Comparison of ENCODE assay signal across 17 cellular contexts in genomic region chr19:13210941-13211340, GRCh38.
A peak's percentile ranks its signal among the peaks of the same experiment; 100 is the strongest.
DNase-seq lines count a peak whose midpoint lies in the region; ATAC-seq, FAIRE-seq and TF ChIP-seq lines count a peak whose summit lies in the region.
"Had no signal": no experiment of that assay in that cellular context is flagged by ENCODE, and none has a peak within 500 bp of the region (broad histone marks: within the 10 kb centered on the region; RNA-seq: fewer than 3 reads in every experiment).

No MANE protein-coding gene starts in this region.

- H3K4me2 ChIP-seq in A549 = no peak overlapping the region
- H3K4me2 ChIP-seq in BLaER1 = peak overlapping the region; percentile 96

- H3K9me3 ChIP-seq in A549 (no peaks in the 10 kb centered on the region), BLaER1 (no peaks in the 10 kb centered on the region)
- H3K9me3 ChIP-seq: Peyer's patch had no signal

- WGBS in A549 (ENCODE audit: missing lambda C conversion rate) = 74% methylated on average over 17 of the region's 20 CpGs

- H3K27me3 ChIP-seq in BLaER1 = no peaks in the 10 kb centered on the region
- H3K27me3 ChIP-seq: Peyer's patch had no signal

- no peaks in the 10 kb centered on the region for H3K27me3 Mint-ChIP-seq in naive B cell

- peak overlapping the region in 1 of 2 experiments; percentile 9; a peak in 1 of 6 replicates for H3K27ac ChIP-seq in A549
- H3K27ac ChIP-seq in BLaER1 = peak overlapping the region; percentile 99
- peak overlapping the region; percentile 93 for H3K27ac ChIP-seq in RWPE1
- H3K27ac ChIP-seq: Peyer's patch had no signal

- peak overlapping the region in 3 of 6 donors; percentile 59 to 97 (median 70) for H3K27ac Mint-ChIP-seq in naive B cell
- H3K27ac Mint-ChIP-seq: CD8-positive, alpha-beta T cell had no signal

- CTCF ChIA-PET in A549 (lab: Yijun Ruan, JAX) = no interaction called here
- CTCF ChIA-PET in RWPE1 (lab: Yijun Ruan, JAX) = interaction anchor here (0.6 to 0.7 kb wide), 3 partner anchors 72 to 1006 kb away, joined by 3 to 4 read pairs (median 4); no protein-coding TSS in a partner anchor

- no peaks in the 10 kb centered on the region for H3K9me3 Mint-ChIP-seq in naive B cell
- H3K9me3 Mint-ChIP-seq: CD8-positive, alpha-beta T cell had no signal

- no peak for DNase-seq in A549 (ENCODE audit: low read depth in 1 of 2, low spot score in 1 of 2)
- no peak for DNase-seq in RWPE1 (ENCODE audit: low spot score)
- DNase-seq in naive B cell = no peak
- DNase-seq in hepatic stellate cell (ENCODE audit: low spot score) = no peak
- DNase-seq in KG1 (lab: John Stamatoyannopoulos, UW) = no peak
- DNase-seq in activated effector memory CD4-positive, alpha-beta T cell treated with Interleukin-2 at 50 U/mL for 16 hours = no peak
- DNase-seq: CD8-positive, alpha-beta T cell; HCEC 1CT; NCI-H1417 treated with DMSO at 0.1 percent for 48 hours; NCI-H2029; NCI-H2171 treated with DMSO at 0.1 percent for 48 hours; NCI-H510A; NCI-H774; Peyer's patch; SHP77 treated with DMSO at 0.1 percent for 48 hours had no signal

- no peak for TF ChIP-seq RAD21 in A549 (conservative IDR thresholded peaks at IDR 0.05 in 1 of 2, IDR thresholded peaks at IDR 0.05 in 1 of 2)

- H3K9ac ChIP-seq in BLaER1 = peak overlapping the region; percentile 65

- no peak for TF ChIP-seq POLR2A in A549 (IDR thresholded peaks at IDR 0.05; ENCODE audit: low read length)

- peak; percentile 4 to 22; a peak in 2 of 6 replicates for ATAC-seq in A549
- ATAC-seq in naive B cell (ENCODE audit: low read depth in 2 of 2) = no peak
- ATAC-seq: CD8-positive, alpha-beta T cell; SK-N-SH treated with all-trans-retinoic acid at 6 μM for 48 hours had no signal

- no peaks in the 10 kb centered on the region for H4K20me1 ChIP-seq in BLaER1

- POLR2A ChIA-PET in A549 (lab: Yijun Ruan, JAX) = no interaction called here
- POLR2A ChIA-PET in RWPE1 (lab: Yijun Ruan, JAX; ENCODE audit: low non-redundant PET) = no interaction called here

- no peak for TF ChIP-seq EP300 in A549 (IDR thresholded peaks at IDR 0.05)

- no peak for FAIRE-seq in A549 (lab: Jason Lieb, UNC)

- 0 out of 2 replicates have a peak, but pooled peaks cover 6% of the 10 kb centered on the region for H3K36me3 ChIP-seq in BLaER1
- H3K36me3 ChIP-seq: Peyer's patch had no signal

- no peak for TF ChIP-seq CTCF in A549 (IDR thresholded peaks at IDR 0.05)
- TF ChIP-seq CTCF in RWPE1 (conservative IDR thresholded peaks at IDR 0.05; ENCODE audit: low read depth) = no peak

- H3K36me3 Mint-ChIP-seq in naive B cell = no peaks in the 10 kb centered on the region
- H3K36me3 Mint-ChIP-seq: CD8-positive, alpha-beta T cell had no signal

- H3K4me1 ChIP-seq in A549 (0 out of 3 replicates have a peak, but pooled peaks cover 3% of the 10 kb centered on the region), BLaER1 (peaks cover 63% of the 10 kb centered on the region)

- peaks cover 47 to 63% (median 61%) of the 10 kb centered on the region in 3 donors for H3K4me1 Mint-ChIP-seq in naive B cell

- H3K4me3 Mint-ChIP-seq in naive B cell = peak overlapping the region in 7 of 8 donors; percentile 63 to 98 (median 82)
- H3K4me3 Mint-ChIP-seq: CD8-positive, alpha-beta T cell had no signal

- H3K4me3 ChIP-seq in A549 (no peak overlapping the region), BLaER1 (peak overlapping the region; percentile 78)
- H3K4me3 ChIP-seq: Peyer's patch had no signal

TF ChIP-seq in A549, 52 proteins besides CTCF, POLR2A, EP300 and RAD21:
- TF ChIP-seq RNF2 (IDR thresholded peaks at IDR 0.05; ENCODE audit: borderline replicate concordance, low read depth) (no peak), CBX8 (IDR thresholded peaks at IDR 0.05) (no peak), TP53 (CRISPR knock-in tag; IDR thresholded peaks at IDR 0.05) (no peak), RARB (CRISPR knock-in tag; IDR thresholded peaks at IDR 0.05) (no peak), RCOR1 (IDR thresholded peaks at IDR 0.05; ENCODE audit: low read depth, low read length) (no peak), MAFK (IDR thresholded peaks at IDR 0.05; ENCODE audit: partially characterized antibody) (no peak), E2F6 (IDR thresholded peaks at IDR 0.05; ENCODE audit: borderline replicate concordance, low read depth) (no peak), MYC (IDR thresholded peaks at IDR 0.05; ENCODE audit: borderline replicate concordance, low read length) (no peak), CEBPB (IDR thresholded peaks at IDR 0.05) (no peak), ZFP36 (IDR thresholded peaks at IDR 0.05; ENCODE audit: borderline replicate concordance, partially characterized antibody) (no peak), POLR2AphosphoS2 (conservative IDR thresholded peaks at IDR 0.05; ENCODE audit: low read length) (no peak), HDAC2 (IDR thresholded peaks at IDR 0.05) (no peak), ATOH8 (CRISPR knock-in tag; IDR thresholded peaks at IDR 0.05; ENCODE audit: low read depth) (no peak), TFCP2L1 (CRISPR knock-in tag; IDR thresholded peaks at IDR 0.05) (no peak), NFE2L2 (conservative IDR thresholded peaks at IDR 0.05; ENCODE audit: low read length) (no peak), GATA3 (IDR thresholded peaks at IDR 0.05; ENCODE audit: borderline replicate concordance) (no peak)
- TF ChIP-seq, protein P1, sequence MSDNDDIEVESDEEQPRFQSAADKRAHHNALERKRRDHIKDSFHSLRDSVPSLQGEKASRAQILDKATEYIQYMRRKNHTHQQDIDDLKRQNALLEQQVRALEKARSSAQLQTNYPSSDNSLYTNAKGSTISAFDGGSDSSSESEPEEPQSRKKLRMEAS (IDR thresholded peaks at IDR 0.05) = no peak
- TF ChIP-seq, protein P2, sequence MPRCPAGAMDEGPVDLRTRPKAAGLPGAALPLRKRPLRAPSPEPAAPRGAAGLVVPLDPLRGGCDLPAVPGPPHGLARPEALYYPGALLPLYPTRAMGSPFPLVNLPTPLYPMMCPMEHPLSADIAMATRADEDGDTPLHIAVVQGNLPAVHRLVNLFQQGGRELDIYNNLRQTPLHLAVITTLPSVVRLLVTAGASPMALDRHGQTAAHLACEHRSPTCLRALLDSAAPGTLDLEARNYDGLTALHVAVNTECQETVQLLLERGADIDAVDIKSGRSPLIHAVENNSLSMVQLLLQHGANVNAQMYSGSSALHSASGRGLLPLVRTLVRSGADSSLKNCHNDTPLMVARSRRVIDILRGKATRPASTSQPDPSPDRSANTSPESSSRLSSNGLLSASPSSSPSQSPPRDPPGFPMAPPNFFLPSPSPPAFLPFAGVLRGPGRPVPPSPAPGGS (IDR thresholded peaks at IDR 0.05) = no peak

Comparison
In these comparisons a context has a peak if more than half of its experiments do, and no peak if none do; other contexts are left out.
1. ATAC-seq: peak in A549 (2 of 2); none in naive B cell (0 of 2).